ENCODE assay signal across 8 cellular contexts in genomic region chr15:35078221-35078915, GRCh38. TPM values are rescaled to one million over a fixed set of nuclear protein-coding genes. Genes with fewer than 3 reads are reported as not detected.
DNase-seq lines count a peak whose midpoint lies in the region; ATAC-seq and TF ChIP-seq lines count a peak whose summit lies in the region.

No MANE protein-coding gene starts in this region.

- intact Hi-C loops in body of pancreas (cut with DNase I): no loop called here

- H3K4me3 ChIP-seq in Peyer's patch (no peak overlapping the region), body of pancreas (no peak overlapping the region)

- peaks cover 0 to 1% (median 0%) of the 10 kb centered on the region in 6 donors for H3K9me3 Mint-ChIP-seq in immature natural killer cell

- no peak overlapping the region for H3K27ac ChIP-seq in Peyer's patch
- H3K27ac ChIP-seq in body of pancreas: no peak overlapping the region

- H3K36me3 Mint-ChIP-seq in immature natural killer cell: no peaks in the 10 kb centered on the region

- DNase-seq in activated CD8-positive, alpha-beta memory T cell treated with anti-CD3 and anti-CD28 coated beads for 24 hours: peak; percentile 57
- DNase-seq in activated CD8-positive, alpha-beta memory T cell treated with anti-CD3 and anti-CD28 coated beads, Interleukin-2, amount 50 U/mL, for 48 hours: no peak
- DNase-seq in HPDE6-E6E7 (ENCODE audit: extremely low spot score) (peak; percentile 51), Peyer's patch (peak in 1 of 3 donors; percentile 56), body of pancreas (peak; percentile 23 to 48 (median 33)), immature natural killer cell (peak in 2 of 3 donors; percentile 4 to 21)
- peak in 2 of 3 donors; percentile 12 to 36 for DNase-seq in stimulated activated CD4-positive, alpha-beta T cell treated with anti-CD3 and anti-CD28 coated beads, Interleukin-12 subunit alpha, Interleukin-12 subunit beta, amount 100 ng/mL, for 48 hours (ENCODE audit: low read depth in 2 of 3, low spot score in 1 of 3)

- no peaks in the 10 kb centered on the region for H3K36me3 ChIP-seq in Peyer's patch
- H3K36me3 ChIP-seq in body of pancreas (replicated peaks in 1 of 2; ENCODE audit: insufficient read depth in 1 of 2, low read depth in 2 of 2): no peaks in the 10 kb centered on the region

- H3K9me3 ChIP-seq in Peyer's patch (no peaks in the 10 kb centered on the region), body of pancreas (no peaks in the 10 kb centered on the region)

- TF ChIP-seq CTCF in Peyer's patch (IDR thresholded peaks at IDR 0.05): peak; percentile 20 to 78 (median 68)
- peak; percentile 57 to 90 (median 72) for TF ChIP-seq CTCF in body of pancreas (IDR thresholded peaks at IDR 0.05)

- H3K27me3 Mint-ChIP-seq in immature natural killer cell (ENCODE audit: low read depth in 3 of 3): peaks cover 0 to 2% (median 0%) of the 10 kb centered on the region in 3 donors

- H3K4me1 ChIP-seq in Peyer's patch (no peaks in the 10 kb centered on the region), body of pancreas (no peaks in the 10 kb centered on the region)

- TF ChIP-seq POLR2A in Peyer's patch (IDR thresholded peaks at IDR 0.05) (no peak), body of pancreas (IDR thresholded peaks at IDR 0.05) (no peak)

- ATAC-seq in body of pancreas (peak; percentile 59), GM21723 (IDR thresholded peaks at IDR 0.05; ENCODE audit: unreplicated experiment) (no peak)

- WGBS in body of pancreas, 2 donors: 20% methylated on average over 6 of the region's 6 CpGs

- H3K27me3 ChIP-seq in Peyer's patch (no peaks in the 10 kb centered on the region), body of pancreas (no peaks in the 10 kb centered on the region)

- H3K4me1 Mint-ChIP-seq in immature natural killer cell: no peaks in the 10 kb centered on the region

- no peak overlapping the region for H3K4me3 Mint-ChIP-seq in immature natural killer cell

- no peak overlapping the region for H3K27ac Mint-ChIP-seq in immature natural killer cell

RNA-seq across cellular contexts. Expression of gene NANOGP8, which starts 6.7 kb away (rescaled TPM):
- 1 to 10 TPM in 2 of 4 donors, not detected in 2; 1.5 to 1.6 TPM for total RNA-seq in Peyer's patch
- total RNA-seq in body of pancreas: 1 to 10 TPM in 1 of 2 donors, not detected in 1; 1.6 TPM
- not detected for polyA plus RNA-seq in immature natural killer cell
